Comparison of ENCODE assay signal across 1 cellular context in the genomic region with DNA sequence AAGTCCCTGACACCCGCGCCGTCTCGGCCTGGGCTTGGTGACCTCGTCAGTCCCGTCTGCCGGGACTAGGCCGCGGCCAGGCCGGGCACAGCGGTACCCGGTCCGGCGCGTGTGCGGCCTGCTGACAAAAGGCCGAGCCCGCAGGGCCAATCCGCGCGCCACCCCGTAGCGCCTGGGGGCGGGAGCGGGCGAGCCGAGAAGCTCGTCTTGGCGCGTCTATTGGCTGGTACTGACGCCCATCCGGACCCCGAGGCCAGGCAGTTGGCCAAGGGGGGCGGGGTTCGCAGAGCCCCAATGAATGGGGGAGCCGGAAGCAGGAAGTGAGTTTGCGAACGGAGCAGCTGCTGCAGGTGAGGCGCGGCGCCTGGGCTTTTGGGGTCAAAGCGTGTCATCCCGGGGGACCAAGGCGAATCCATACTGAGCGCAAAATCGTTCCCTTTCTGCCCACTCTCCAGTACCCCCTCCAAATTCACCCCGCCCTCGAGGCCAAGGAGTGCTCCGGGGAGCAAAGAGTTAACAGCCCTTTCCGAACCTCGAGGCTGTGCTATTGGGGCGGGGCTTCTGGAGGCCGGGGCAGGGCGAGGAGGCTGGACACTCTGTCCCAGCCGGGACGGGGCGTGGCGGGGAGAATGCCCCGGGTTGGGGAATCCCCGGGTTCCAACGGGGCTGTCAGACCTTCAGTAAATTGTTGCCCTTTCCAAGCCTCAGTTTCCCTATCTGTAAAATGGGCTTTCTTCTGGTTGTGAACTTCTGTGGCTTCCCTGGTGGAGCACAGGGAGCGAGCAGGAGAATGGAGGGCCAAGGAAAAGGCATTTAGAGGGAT.
A peak's percentile ranks its signal among the peaks of the same experiment; 100 is the strongest.
TF ChIP-seq lines count a peak whose summit lies in the region.

A gene with protein sequence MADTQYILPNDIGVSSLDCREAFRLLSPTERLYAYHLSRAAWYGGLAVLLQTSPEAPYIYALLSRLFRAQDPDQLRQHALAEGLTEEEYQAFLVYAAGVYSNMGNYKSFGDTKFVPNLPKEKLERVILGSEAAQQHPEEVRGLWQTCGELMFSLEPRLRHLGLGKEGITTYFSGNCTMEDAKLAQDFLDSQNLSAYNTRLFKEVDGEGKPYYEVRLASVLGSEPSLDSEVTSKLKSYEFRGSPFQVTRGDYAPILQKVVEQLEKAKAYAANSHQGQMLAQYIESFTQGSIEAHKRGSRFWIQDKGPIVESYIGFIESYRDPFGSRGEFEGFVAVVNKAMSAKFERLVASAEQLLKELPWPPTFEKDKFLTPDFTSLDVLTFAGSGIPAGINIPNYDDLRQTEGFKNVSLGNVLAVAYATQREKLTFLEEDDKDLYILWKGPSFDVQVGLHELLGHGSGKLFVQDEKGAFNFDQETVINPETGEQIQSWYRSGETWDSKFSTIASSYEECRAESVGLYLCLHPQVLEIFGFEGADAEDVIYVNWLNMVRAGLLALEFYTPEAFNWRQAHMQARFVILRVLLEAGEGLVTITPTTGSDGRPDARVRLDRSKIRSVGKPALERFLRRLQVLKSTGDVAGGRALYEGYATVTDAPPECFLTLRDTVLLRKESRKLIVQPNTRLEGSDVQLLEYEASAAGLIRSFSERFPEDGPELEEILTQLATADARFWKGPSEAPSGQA (plus strand): TSS at position 319 of the 823 bp plus-strand sequence. CDS start 1,767 bp downstream, outside the sequence.

TF ChIP-seq in K562, 482 proteins besides CTCF, POLR2A, EP300 and RAD21 (continued from another document and continues in another):
- TF ChIP-seq, protein P1, sequence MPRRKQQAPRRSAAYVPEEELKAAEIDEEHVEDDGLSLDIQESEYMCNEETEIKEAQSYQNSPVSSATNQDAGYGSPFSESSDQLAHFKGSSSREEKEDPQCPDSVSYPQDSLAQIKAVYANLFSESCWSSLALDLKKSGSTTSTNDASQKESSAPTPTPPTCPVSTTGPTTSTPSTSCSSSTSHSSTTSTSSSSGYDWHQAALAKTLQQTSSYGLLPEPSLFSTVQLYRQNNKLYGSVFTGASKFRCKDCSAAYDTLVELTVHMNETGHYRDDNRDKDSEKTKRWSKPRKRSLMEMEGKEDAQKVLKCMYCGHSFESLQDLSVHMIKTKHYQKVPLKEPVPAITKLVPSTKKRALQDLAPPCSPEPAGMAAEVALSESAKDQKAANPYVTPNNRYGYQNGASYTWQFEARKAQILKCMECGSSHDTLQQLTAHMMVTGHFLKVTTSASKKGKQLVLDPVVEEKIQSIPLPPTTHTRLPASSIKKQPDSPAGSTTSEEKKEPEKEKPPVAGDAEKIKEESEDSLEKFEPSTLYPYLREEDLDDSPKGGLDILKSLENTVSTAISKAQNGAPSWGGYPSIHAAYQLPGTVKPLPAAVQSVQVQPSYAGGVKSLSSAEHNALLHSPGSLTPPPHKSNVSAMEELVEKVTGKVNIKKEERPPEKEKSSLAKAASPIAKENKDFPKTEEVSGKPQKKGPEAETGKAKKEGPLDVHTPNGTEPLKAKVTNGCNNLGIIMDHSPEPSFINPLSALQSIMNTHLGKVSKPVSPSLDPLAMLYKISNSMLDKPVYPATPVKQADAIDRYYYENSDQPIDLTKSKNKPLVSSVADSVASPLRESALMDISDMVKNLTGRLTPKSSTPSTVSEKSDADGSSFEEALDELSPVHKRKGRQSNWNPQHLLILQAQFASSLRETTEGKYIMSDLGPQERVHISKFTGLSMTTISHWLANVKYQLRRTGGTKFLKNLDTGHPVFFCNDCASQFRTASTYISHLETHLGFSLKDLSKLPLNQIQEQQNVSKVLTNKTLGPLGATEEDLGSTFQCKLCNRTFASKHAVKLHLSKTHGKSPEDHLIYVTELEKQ (CRISPR knock-in tag; IDR thresholded peaks at IDR 0.05): no peak
- TF ChIP-seq ZNF263 (CRISPR knock-in tag; IDR thresholded peaks at IDR 0.05; ENCODE audit: borderline replicate concordance) (no peak), NCOR1 (IDR thresholded peaks at IDR 0.05) (0 out of 2 replicates have a peak, but pooled peaks have one; percentile 15), ZNF584 (CRISPR knock-in tag; IDR thresholded peaks at IDR 0.05; ENCODE audit: low read depth) (no peak), GTF2A2 (tag; IDR thresholded peaks at IDR 0.05) (0 out of 2 replicates have a peak, but pooled peaks have one; percentile 22), ZNF232 (CRISPR knock-in tag; IDR thresholded peaks at IDR 0.05) (0 out of 2 replicates have a peak, but pooled peaks have one; percentile 36), HNRNPH1 (optimal IDR thresholded peaks at IDR 0.05; ENCODE audit: low read depth, low read length) (no peak), ARID1B (IDR thresholded peaks at IDR 0.05) (0 out of 2 replicates have a peak, but pooled peaks have one; percentile 47), NR4A1 (CRISPR knock-in tag; IDR thresholded peaks at IDR 0.05) (no peak), NR4A1 (tag; IDR thresholded peaks at IDR 0.05) (no peak), DNMT1 (IDR thresholded peaks at IDR 0.05) (no peak), HNRNPLL (IDR thresholded peaks at IDR 0.05; ENCODE audit: low read depth, low read length, poor library complexity, severe bottlenecking) (peak; percentile 23), ZNF354B (CRISPR knock-in tag; IDR thresholded peaks at IDR 0.05) (no peak), ZNF644 (tag; IDR thresholded peaks at IDR 0.05; ENCODE audit: low read depth) (no peak), KLF10 (CRISPR knock-in tag; IDR thresholded peaks at IDR 0.05) (no peak), CREBBP (IDR thresholded peaks at IDR 0.05; ENCODE audit: low read depth, low read length) (no peak), NR2F6 (CRISPR knock-in tag; IDR thresholded peaks at IDR 0.05) (no peak), ZFP36 (IDR thresholded peaks at IDR 0.05; ENCODE audit: low read depth, low read length, partially characterized antibody) (no peak), HIVEP1 (CRISPR knock-in tag; IDR thresholded peaks at IDR 0.05) (no peak), TSC22D4 (tag; IDR thresholded peaks at IDR 0.05) (no peak), FOSL1 (tag; conservative IDR thresholded peaks at IDR 0.05) (0 out of 2 replicates have a peak, but pooled peaks have one; percentile 51), ZNF589 (CRISPR knock-in tag; IDR thresholded peaks at IDR 0.05; ENCODE audit: low read depth) (no peak), RB1 (IDR thresholded peaks at IDR 0.05; ENCODE audit: low read depth) (peak; percentile 64), ZNF184 (CRISPR knock-in tag; IDR thresholded peaks at IDR 0.05) (no peak), ZNF316 (IDR thresholded peaks at IDR 0.05) (no peak), HNRNPK (IDR thresholded peaks at IDR 0.05; ENCODE audit: low read depth, low read length, poor library complexity, severe bottlenecking) (no peak), JUND (IDR thresholded peaks at IDR 0.05; ENCODE audit: borderline replicate concordance, low read depth, low read length) (peak; percentile 18; the same call in 1 of the 2 replicates), JUND (tag; IDR thresholded peaks at IDR 0.05; ENCODE audit: borderline replicate concordance, low read depth, low read length) (no peak; the same call in 1 of the 3 replicates), ZNF76 (CRISPR knock-in tag; IDR thresholded peaks at IDR 0.05; ENCODE audit: borderline replicate concordance) (no peak)
- TF ChIP-seq, protein P2, sequence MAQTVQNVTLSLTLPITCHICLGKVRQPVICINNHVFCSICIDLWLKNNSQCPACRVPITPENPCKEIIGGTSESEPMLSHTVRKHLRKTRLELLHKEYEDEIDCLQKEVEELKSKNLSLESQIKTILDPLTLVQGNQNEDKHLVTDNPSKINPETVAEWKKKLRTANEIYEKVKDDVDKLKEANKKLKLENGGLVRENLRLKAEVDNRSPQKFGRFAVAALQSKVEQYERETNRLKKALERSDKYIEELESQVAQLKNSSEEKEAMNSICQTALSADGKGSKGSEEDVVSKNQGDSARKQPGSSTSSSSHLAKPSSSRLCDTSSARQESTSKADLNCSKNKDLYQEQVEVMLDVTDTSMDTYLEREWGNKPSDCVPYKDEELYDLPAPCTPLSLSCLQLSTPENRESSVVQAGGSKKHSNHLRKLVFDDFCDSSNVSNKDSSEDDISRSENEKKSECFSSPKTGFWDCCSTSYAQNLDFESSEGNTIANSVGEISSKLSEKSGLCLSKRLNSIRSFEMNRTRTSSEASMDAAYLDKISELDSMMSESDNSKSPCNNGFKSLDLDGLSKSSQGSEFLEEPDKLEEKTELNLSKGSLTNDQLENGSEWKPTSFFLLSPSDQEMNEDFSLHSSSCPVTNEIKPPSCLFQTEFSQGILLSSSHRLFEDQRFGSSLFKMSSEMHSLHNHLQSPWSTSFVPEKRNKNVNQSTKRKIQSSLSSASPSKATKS (CRISPR knock-in tag; IDR thresholded peaks at IDR 0.05): no peak
- TF ChIP-seq, protein P3, sequence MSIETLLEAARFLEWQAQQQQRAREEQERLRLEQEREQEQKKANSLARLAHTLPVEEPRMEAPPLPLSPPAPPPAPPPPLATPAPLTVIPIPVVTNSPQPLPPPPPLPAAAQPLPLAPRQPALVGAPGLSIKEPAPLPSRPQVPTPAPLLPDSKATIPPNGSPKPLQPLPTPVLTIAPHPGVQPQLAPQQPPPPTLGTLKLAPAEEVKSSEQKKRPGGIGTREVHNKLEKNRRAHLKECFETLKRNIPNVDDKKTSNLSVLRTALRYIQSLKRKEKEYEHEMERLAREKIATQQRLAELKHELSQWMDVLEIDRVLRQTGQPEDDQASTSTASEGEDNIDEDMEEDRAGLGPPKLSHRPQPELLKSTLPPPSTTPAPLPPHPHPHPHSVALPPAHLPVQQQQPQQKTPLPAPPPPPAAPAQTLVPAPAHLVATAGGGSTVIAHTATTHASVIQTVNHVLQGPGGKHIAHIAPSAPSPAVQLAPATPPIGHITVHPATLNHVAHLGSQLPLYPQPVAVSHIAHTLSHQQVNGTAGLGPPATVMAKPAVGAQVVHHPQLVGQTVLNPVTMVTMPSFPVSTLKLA (conservative IDR thresholded peaks at IDR 0.05): peak; percentile 84 to 96
- TF ChIP-seq, protein P4, sequence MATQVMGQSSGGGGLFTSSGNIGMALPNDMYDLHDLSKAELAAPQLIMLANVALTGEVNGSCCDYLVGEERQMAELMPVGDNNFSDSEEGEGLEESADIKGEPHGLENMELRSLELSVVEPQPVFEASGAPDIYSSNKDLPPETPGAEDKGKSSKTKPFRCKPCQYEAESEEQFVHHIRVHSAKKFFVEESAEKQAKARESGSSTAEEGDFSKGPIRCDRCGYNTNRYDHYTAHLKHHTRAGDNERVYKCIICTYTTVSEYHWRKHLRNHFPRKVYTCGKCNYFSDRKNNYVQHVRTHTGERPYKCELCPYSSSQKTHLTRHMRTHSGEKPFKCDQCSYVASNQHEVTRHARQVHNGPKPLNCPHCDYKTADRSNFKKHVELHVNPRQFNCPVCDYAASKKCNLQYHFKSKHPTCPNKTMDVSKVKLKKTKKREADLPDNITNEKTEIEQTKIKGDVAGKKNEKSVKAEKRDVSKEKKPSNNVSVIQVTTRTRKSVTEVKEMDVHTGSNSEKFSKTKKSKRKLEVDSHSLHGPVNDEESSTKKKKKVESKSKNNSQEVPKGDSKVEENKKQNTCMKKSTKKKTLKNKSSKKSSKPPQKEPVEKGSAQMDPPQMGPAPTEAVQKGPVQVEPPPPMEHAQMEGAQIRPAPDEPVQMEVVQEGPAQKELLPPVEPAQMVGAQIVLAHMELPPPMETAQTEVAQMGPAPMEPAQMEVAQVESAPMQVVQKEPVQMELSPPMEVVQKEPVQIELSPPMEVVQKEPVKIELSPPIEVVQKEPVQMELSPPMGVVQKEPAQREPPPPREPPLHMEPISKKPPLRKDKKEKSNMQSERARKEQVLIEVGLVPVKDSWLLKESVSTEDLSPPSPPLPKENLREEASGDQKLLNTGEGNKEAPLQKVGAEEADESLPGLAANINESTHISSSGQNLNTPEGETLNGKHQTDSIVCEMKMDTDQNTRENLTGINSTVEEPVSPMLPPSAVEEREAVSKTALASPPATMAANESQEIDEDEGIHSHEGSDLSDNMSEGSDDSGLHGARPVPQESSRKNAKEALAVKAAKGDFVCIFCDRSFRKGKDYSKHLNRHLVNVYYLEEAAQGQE (CRISPR knock-in tag; IDR thresholded peaks at IDR 0.05; ENCODE audit: low read depth): no peak; the same call in 1 of the 2 replicates
- TF ChIP-seq, protein P5, sequence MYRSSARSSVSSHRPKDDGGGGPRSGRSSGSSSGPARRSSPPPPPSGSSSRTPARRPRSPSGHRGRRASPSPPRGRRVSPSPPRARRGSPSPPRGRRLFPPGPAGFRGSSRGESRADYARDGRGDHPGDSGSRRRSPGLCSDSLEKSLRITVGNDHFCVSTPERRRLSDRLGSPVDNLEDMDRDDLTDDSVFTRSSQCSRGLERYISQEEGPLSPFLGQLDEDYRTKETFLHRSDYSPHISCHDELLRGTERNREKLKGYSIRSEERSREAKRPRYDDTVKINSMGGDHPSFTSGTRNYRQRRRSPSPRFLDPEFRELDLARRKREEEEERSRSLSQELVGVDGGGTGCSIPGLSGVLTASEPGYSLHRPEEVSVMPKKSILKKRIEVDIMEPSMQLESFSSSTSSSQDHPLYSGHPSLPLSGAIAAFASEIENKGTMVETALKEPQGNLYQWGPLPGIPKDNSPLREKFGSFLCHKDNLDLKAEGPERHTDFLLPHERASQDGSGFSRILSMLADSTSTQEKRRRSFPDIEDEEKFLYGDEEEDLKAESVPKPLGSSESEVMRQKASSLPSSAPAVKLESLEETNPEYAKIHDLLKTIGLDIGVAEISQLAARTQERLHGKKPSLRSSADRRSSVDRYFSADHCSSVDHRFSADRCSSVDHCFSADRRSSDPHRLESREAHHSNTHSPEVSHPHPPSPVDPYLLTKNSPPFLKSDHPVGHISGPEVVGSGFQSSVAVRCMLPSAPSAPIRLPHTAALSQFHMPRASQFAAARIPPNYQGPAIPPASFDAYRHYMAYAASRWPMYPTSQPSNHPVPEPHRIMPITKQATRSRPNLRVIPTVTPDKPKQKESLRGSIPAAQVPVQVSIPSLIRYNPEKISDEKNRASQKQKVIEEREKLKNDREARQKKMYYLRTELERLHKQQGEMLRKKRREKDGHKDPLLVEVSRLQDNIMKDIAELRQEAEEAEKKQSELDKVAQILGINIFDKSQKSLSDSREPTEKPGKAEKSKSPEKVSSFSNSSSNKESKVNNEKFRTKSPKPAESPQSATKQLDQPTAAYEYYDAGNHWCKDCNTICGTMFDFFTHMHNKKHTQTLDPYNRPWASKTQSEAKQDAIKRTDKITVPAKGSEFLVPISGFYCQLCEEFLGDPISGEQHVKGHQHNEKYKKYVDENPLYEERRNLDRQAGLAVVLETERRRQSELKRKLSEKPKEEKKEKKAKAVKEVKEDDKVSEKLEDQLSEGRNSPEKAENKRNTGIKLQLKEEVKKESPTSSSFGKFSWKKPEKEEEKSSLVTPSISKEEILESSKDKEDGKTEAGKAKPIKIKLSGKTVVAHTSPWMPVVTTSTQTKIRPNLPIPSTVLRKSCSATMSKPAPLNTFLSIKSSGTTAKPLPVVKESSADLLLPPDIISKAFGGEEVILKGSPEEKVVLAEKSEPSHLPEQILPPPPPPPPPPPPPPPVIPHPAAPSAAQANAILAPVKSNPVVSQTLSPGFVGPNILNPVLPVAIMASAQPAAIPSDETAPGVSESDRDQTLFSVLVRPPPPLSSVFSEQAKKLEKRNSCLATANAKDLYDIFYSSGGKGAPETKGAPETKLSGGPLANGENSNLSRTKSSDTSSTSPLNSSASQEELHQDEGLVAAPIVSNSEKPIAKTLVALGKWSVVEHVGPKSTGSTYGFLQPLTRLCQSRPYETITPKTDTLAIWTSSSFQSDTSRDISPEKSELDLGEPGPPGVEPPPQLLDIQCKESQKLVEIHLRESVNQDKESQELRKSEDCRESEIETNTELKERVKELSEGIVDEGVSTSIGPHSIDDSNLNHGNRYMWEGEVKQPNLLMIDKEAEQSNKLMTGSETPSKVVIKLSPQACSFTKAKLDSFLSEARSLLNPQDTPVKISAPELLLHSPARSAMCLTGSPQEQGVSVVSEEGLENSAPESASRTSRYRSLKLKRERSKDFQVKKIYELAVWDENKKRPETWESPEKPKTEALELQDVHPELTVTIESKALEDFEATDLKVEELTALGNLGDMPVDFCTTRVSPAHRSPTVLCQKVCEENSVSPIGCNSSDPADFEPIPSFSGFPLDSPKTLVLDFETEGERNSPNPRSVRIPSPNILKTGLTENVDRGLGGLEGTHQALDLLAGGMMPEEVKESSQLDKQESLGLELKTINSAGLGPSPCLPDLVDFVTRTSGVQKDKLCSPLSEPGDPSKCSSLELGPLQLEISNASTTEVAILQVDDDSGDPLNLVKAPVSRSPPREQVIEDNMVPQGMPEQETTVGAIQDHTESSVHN (IDR thresholded peaks at IDR 0.05; ENCODE audit: borderline replicate concordance in 1 of 2, low read depth in 1 of 2): no peak
